ENCODE assay signal across 20 cellular contexts in genomic region chr10:34081948-34082347, GRCh38.
A peak's percentile ranks its signal among the peaks of the same experiment; 100 is the strongest.
DNase-seq lines count a peak whose midpoint lies in the region; TF ChIP-seq lines count a peak whose summit lies in the region.
"Had no signal": no experiment of that assay in that cellular context is flagged by ENCODE, and none has a peak within 500 bp of the region (broad histone marks: within the 10 kb centered on the region; RNA-seq: fewer than 3 reads in every experiment).

No MANE protein-coding gene starts in this region.

- peaks cover 0 to 6% of the 10 kb centered on the region in 2 donors for H3K9me3 ChIP-seq in transverse colon

- no peaks in the 10 kb centered on the region for H3K36me3 ChIP-seq in BJ (ENCODE audit: control insufficient read depth, insufficient read depth, low read length)
- no peaks in the 10 kb centered on the region for H3K36me3 ChIP-seq in transverse colon
- H3K36me3 ChIP-seq: gastroesophageal sphincter, sigmoid colon had no signal

- CTCF ChIA-PET in BJ (lab: Yijun Ruan, JAX), result no interaction called here

- H3K36me3 Mint-ChIP-seq in HFFc6 (ENCODE audit: low read depth) (peaks cover 6% of the 10 kb centered on the region), neural crest cell (ENCODE audit: low read depth) (peaks cover 4% of the 10 kb centered on the region)
- H3K36me3 Mint-ChIP-seq: CD8-positive, alpha-beta memory T cell; stimulated activated effector memory CD8-positive, alpha-beta T cell treated with anti-CD3 and anti-CD28 coated beads, Interleukin-12 subunit alpha, Interleukin-12 subunit beta, amount 100 ng/mL, for 72 hours had no signal

- POLR2A ChIA-PET in BJ (lab: Charles Lee), result no interaction called here

- no peak overlapping the region for H3K27ac ChIP-seq in transverse colon
- H3K27ac ChIP-seq: gastroesophageal sphincter, HL-60 had no signal

- intact Hi-C loops in transverse colon (cut with DNase I; ENCODE audit: low total_unique reads), result no loop called here

- no peak for TF ChIP-seq POLR2A in transverse colon (IDR thresholded peaks at IDR 0.05)

- DNase-seq in BJ (ENCODE audit: low read depth) (no peak), HFFc6 (no peak), astrocyte of the cerebellum (ENCODE audit: low read depth) (no peak), neural crest cell (ENCODE audit: low read depth, low spot score) (no peak), transverse colon (no peak), COR-L47 (lab: John Stamatoyannopoulos, UW) (no peak)
- DNase-seq in stimulated activated CD4-positive, alpha-beta T cell treated with anti-CD3 and anti-CD28 coated beads, Interleukin-2, amount 100 ng/mL, for 24 hours, result no peak
- DNase-seq: activated CD8-positive, alpha-beta T cell treated with anti-CD3 and anti-CD28 coated beads for 36 hours; activated naive CD4-positive, alpha-beta T cell treated with anti-CD3 and anti-CD28 coated beads for 36 hours; activated T-cell treated with anti-CD3 and anti-CD28 coated beads, Interleukin-2, amount 50 U/mL, for 24 hours; CD8-positive, alpha-beta memory T cell; central memory CD4-positive, alpha-beta T cell; EL; kidney; NCI-H2029; sigmoid colon; T-helper 9 cell had no signal

- WGBS in transverse colon (ENCODE audit: low coverage in 1 of 2), 2 donors, result 84 to 96% methylated on average over 4 to 11 of the region's 11 CpGs

- H3K4me1 ChIP-seq in transverse colon, result peaks cover 0 to 6% (median 0%) of the 10 kb centered on the region in 4 donors
- H3K4me1 ChIP-seq: sigmoid colon had no signal

- no peak overlapping the region for H3K4me3 ChIP-seq in BJ (ENCODE audit: low read depth, low read length)
- no peak overlapping the region for H3K4me3 ChIP-seq in astrocyte of the cerebellum (ENCODE audit: low read depth, low read length)
- no peak overlapping the region for H3K4me3 ChIP-seq in transverse colon
- H3K4me3 ChIP-seq: gastroesophageal sphincter, sigmoid colon had no signal

- H3K4me3 Mint-ChIP-seq in HFFc6 (no peak overlapping the region), neural crest cell (no peak overlapping the region)
- H3K4me3 Mint-ChIP-seq: activated CD8-positive, alpha-beta T cell treated with anti-CD3 and anti-CD28 coated beads for 36 hours; activated naive CD4-positive, alpha-beta T cell treated with anti-CD3 and anti-CD28 coated beads for 36 hours; activated T-cell treated with anti-CD3 and anti-CD28 coated beads, Interleukin-2, amount 50 U/mL, for 24 hours; CD8-positive, alpha-beta memory T cell; stimulated activated effector memory CD8-positive, alpha-beta T cell treated with anti-CD3 and anti-CD28 coated beads, Interleukin-12 subunit alpha, Interleukin-12 subunit beta, amount 100 ng/mL, for 72 hours had no signal

- H3K27ac Mint-ChIP-seq in HFFc6, result no peak overlapping the region
- H3K27ac Mint-ChIP-seq in neural crest cell (ENCODE audit: unreplicated experiment), result no peak overlapping the region
- H3K27ac Mint-ChIP-seq: activated CD8-positive, alpha-beta T cell treated with anti-CD3 and anti-CD28 coated beads for 36 hours; activated naive CD4-positive, alpha-beta T cell treated with anti-CD3 and anti-CD28 coated beads for 36 hours; activated T-cell treated with anti-CD3 and anti-CD28 coated beads, Interleukin-2, amount 50 U/mL, for 24 hours; CD8-positive, alpha-beta memory T cell; stimulated activated effector memory CD8-positive, alpha-beta T cell treated with anti-CD3 and anti-CD28 coated beads, Interleukin-12 subunit alpha, Interleukin-12 subunit beta, amount 100 ng/mL, for 72 hours had no signal

- peaks cover 33% of the 10 kb centered on the region for H3K27me3 Mint-ChIP-seq in HFFc6 (ENCODE audit: insufficient read depth)
- H3K27me3 Mint-ChIP-seq in neural crest cell (ENCODE audit: low read depth), result peaks cover 2% of the 10 kb centered on the region
- H3K27me3 Mint-ChIP-seq: activated CD8-positive, alpha-beta T cell treated with anti-CD3 and anti-CD28 coated beads for 36 hours; activated T-cell treated with anti-CD3 and anti-CD28 coated beads, Interleukin-2, amount 50 U/mL, for 24 hours; CD8-positive, alpha-beta memory T cell had no signal

- H3K27me3 ChIP-seq in BJ (ENCODE audit: control insufficient read depth, insufficient read depth, low read length) (no peaks in the 10 kb centered on the region; the same call in 1 of the 2 replicates), transverse colon (no peaks in the 10 kb centered on the region)
- H3K27me3 ChIP-seq: gastroesophageal sphincter, sigmoid colon had no signal

- TF ChIP-seq EP300 in transverse colon (IDR thresholded peaks at IDR 0.05; ENCODE audit: low read depth), result no peak

- no peaks in the 10 kb centered on the region for H3K4me1 Mint-ChIP-seq in HFFc6 (ENCODE audit: low read depth)
- H3K4me1 Mint-ChIP-seq in neural crest cell, result peaks cover 8% of the 10 kb centered on the region
- H3K4me1 Mint-ChIP-seq: CD8-positive, alpha-beta memory T cell; stimulated activated effector memory CD8-positive, alpha-beta T cell treated with anti-CD3 and anti-CD28 coated beads, Interleukin-12 subunit alpha, Interleukin-12 subunit beta, amount 100 ng/mL, for 72 hours had no signal

- peaks cover 13% of the 10 kb centered on the region for H3K9me3 Mint-ChIP-seq in HFFc6
- H3K9me3 Mint-ChIP-seq in neural crest cell, result peaks cover 7% of the 10 kb centered on the region
- H3K9me3 Mint-ChIP-seq: activated CD8-positive, alpha-beta T cell treated with anti-CD3 and anti-CD28 coated beads for 36 hours had no signal

- peak; percentile 23; the same call in 1 of the 2 replicates for TF ChIP-seq CTCF in BJ (IDR thresholded peaks at IDR 0.05; ENCODE audit: insufficient read depth, low read depth, low read length)
- peak; percentile 36; the same call in 1 of the 2 replicates for TF ChIP-seq CTCF in HFFc6 (IDR thresholded peaks at IDR 0.05)
- peak; percentile 6 for TF ChIP-seq CTCF in astrocyte of the cerebellum (IDR thresholded peaks at IDR 0.05; ENCODE audit: low read depth, low read length, missing control alignments)
- peak; percentile 20 for TF ChIP-seq CTCF in neural crest cell (conservative IDR thresholded peaks at IDR 0.05)
- no peak for TF ChIP-seq CTCF in transverse colon (IDR thresholded peaks at IDR 0.05)

- in situ Hi-C loops in astrocyte of the cerebellum (cut with HindIII; ENCODE audit: low sequenced_read_pairs) (no loop called here), transverse colon (cut with MboI; ENCODE audit: low pct_ligation_motif_present in 1 of 4, low pct_unique_long_range_greater_than_20kb in 1 of 4, low sequenced_read_pairs in 3 of 4) (no loop called here)

Comparison
In these comparisons a context has a peak if more than half of its experiments do, and no peak if none do; other contexts are left out.
1. CTCF ChIP-seq: peak in BJ (single experiment), HFFc6 (single experiment), astrocyte of the cerebellum (single experiment) and neural crest cell (single experiment); none in transverse colon (0 of 5).